In genomic region chr17:16003841-16004240, GRCh38 we compare ENCODE assay signal across 13 cellular contexts.
"Had no signal": no experiment of that assay in that cellular context is flagged by ENCODE, and none has a peak within 500 bp of the region (broad histone marks: within the 10 kb centered on the region; RNA-seq: fewer than 3 reads in every experiment).

No MANE protein-coding gene starts in this region.

- H3K9me3 ChIP-seq: mucosa of descending colon, ovary had no signal

- H3K4me3 ChIP-seq: mucosa of descending colon, ovary had no signal

- ATAC-seq: effector memory CD8-positive, alpha-beta T cell; mucosa of descending colon; naive thymus-derived CD4-positive, alpha-beta T cell; SK-N-SH treated with all-trans-retinoic acid at 6 μM for 48 hours had no signal

- H3K36me3 ChIP-seq: ovary had no signal

- H3K27me3 ChIP-seq: ovary had no signal

- DNase-seq: activated CD4-positive, alpha-beta memory T cell treated with anti-CD3 and anti-CD28 coated beads, Interleukin-2, amount 10 ng/mL, durations not matched to agents 7 days and 5 days; activated gamma-delta T cell treated with Interleukin-2 at 50 U/mL for 16 hours; activated naive CD8-positive, alpha-beta T cell treated with anti-CD3 and anti-CD28 coated beads, Interleukin-2, amount 10 ng/mL, durations not matched to agents 7 days and 5 days; effector memory CD8-positive, alpha-beta T cell; hypothalamus; mucosa of descending colon; naive thymus-derived CD4-positive, alpha-beta T cell; ovary; SHP77; stimulated activated CD4-positive, alpha-beta T cell treated with anti-CD3 and anti-CD28 coated beads, Interleukin-4, amount 100 ng/mL, for 24 hours; stimulated activated naive CD4-positive, alpha-beta T cell treated with Interleukin-2 at 50 U/mL for 16 hours; T-helper 1 cell had no signal

- H3K27ac ChIP-seq: ovary had no signal
